In the genomic region with DNA sequence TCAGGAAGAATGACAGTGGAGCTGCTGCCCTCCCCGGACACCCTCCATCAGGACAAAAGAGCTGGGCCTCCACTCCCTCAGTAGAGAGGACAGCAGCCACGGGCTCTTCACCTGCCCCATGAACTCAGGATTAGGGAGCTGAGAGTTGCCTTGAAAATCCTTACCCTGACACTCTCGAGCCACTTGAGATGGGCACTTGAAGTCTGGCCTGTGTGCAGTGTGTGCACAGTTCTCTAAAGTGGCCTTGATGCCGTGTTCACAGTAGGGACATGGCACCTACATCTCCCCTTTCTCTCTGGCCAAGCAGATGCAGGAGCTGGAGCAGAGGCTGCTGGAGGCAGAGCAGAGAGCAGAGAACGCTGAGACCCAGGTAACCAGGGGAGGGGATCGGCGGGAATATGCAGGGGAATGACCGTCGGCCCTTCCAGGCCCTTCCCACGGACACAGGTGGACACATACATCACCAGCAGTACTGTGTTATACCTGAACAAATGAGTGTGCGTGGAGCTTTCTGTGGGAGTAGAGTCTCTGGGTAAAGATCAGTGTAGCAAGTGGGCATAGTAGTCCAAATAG, we compare ENCODE assay signal across 11 cellular contexts.
"Had no signal": no experiment of that assay in that cellular context is flagged by ENCODE, and none has a peak within 500 bp of the region (broad histone marks: within the 10 kb centered on the region; RNA-seq: fewer than 3 reads in every experiment).

No MANE protein-coding gene starts in this region.

- H3K27ac ChIP-seq: cardiac muscle cell had no signal

- H3K4me3 ChIP-seq: cardiac muscle cell had no signal

- DNase-seq: activated CD4-positive, alpha-beta T cell treated with anti-CD3 and anti-CD28 coated beads for 36 hours; activated CD4-positive, alpha-beta T cell treated with anti-CD3 and anti-CD28 coated beads, Interleukin-2, amount 50 U/mL, for 48 hours; activated gamma-delta T cell treated with Interleukin-2 at 50 U/mL for 16 hours; activated T-cell treated with anti-CD3 and anti-CD28 coated beads for 4 hours; midbrain; occipital lobe; stimulated activated CD4-positive, alpha-beta T cell treated with anti-CD3 and anti-CD28 coated beads, Interleukin-2, amount 100 ng/mL, for 24 hours; stimulated activated naive CD8-positive, alpha-beta T cell treated with anti-CD3 and anti-CD28 coated beads, Interleukin-15, Interleukin-2, amounts not matched to agents 100 U/mL and 50 U/mL, for 24 hours had no signal

- ATAC-seq: activated CD4-positive, alpha-beta T cell treated with anti-CD3 and anti-CD28 coated beads for 36 hours; activated naive CD4-positive, alpha-beta T cell treated with anti-CD3 and anti-CD28 coated beads, Interleukin-2, amount 50 U/mL, for 72 hours; stimulated activated naive CD8-positive, alpha-beta T cell treated with anti-CD3 and anti-CD28 coated beads, Interleukin-15, Interleukin-2, amounts not matched to agents 100 U/mL and 50 U/mL, for 24 hours; WTC11 had no signal

- H3K27me3 ChIP-seq: cardiac muscle cell had no signal
